In genomic region chr17:16247589-16247984, GRCh38 we compare ENCODE assay signal across 16 cellular contexts. TPM values are rescaled to one million over a fixed set of nuclear protein-coding genes. Genes with fewer than 3 reads are reported as not detected.
DNase-seq lines count a peak whose midpoint lies in the region; ATAC-seq and TF ChIP-seq lines count a peak whose summit lies in the region.
"Had no signal": no experiment of that assay in that cellular context is flagged by ENCODE, and none has a peak within 500 bp of the region (broad histone marks: within the 10 kb centered on the region; RNA-seq: fewer than 3 reads in every experiment).

No MANE protein-coding gene starts in this region.

- peak; percentile 8 for DNase-seq in activated CD8-positive, alpha-beta memory T cell treated with anti-CD3 and anti-CD28 coated beads, Interleukin-2, amount 50 U/mL, for 48 hours
- no peak for DNase-seq in activated CD8-positive, alpha-beta memory T cell treated with anti-CD3 and anti-CD28 coated beads, Interleukin-2, amount 10 ng/mL, durations not matched to agents 7 days and 5 days
- DNase-seq in hepatocyte (ENCODE audit: low spot score) (peak; percentile 11), NOMO-1 (lab: John Stamatoyannopoulos, UW; ENCODE audit: unreplicated experiment in 2 of 2) (no peak), MM.1S (no peak), mucosa of gallbladder (ENCODE audit: low spot score) (no peak)
- DNase-seq: AML-193; CD8-positive, alpha-beta memory T cell; DMS53; GF-D8; HCEC 1CT; HFFc6 had no signal

- H3K4me2 ChIP-seq in hepatocyte, result peak overlapping the region; percentile 64
- no peak overlapping the region for H3K4me2 ChIP-seq in MM.1S (ENCODE audit: low read depth, low read length)
- H3K4me2 ChIP-seq: BLaER1 had no signal

- H3K36me3 Mint-ChIP-seq in activated CD8-positive, alpha-beta memory T cell treated with anti-CD3 and anti-CD28 coated beads, Interleukin-2, amount 10 ng/mL, durations not matched to agents 7 days and 5 days, result peaks cover 16% of the 10 kb centered on the region
- peaks cover 11% of the 10 kb centered on the region for H3K36me3 Mint-ChIP-seq in nephron (ENCODE audit: low read depth)

- H2AFZ ChIP-seq in hepatocyte, result no peak overlapping the region
- H2AFZ ChIP-seq in MM.1S (ENCODE audit: low read length), result no peak overlapping the region

- H3K9me3 ChIP-seq in hepatocyte (ENCODE audit: low read depth) (no peaks in the 10 kb centered on the region), MM.1S (replicated peaks; ENCODE audit: insufficient read depth, low read length) (no peaks in the 10 kb centered on the region)
- H3K9me3 ChIP-seq: BLaER1 had no signal

- H3K9me2 ChIP-seq in hepatocyte (replicated peaks; ENCODE audit: insufficient read depth) (no peaks in the 10 kb centered on the region), MM.1S (replicated peaks; ENCODE audit: insufficient read depth, low read length) (no peaks in the 10 kb centered on the region)

- H3K79me2 ChIP-seq in hepatocyte (peaks cover 19% of the 10 kb centered on the region), MM.1S (ENCODE audit: low read length) (no peaks in the 10 kb centered on the region)

- H4K20me1 ChIP-seq in hepatocyte (ENCODE audit: insufficient read depth, poor library complexity, severe bottlenecking), result no peaks in the 10 kb centered on the region
- no peaks in the 10 kb centered on the region for H4K20me1 ChIP-seq in MM.1S (ENCODE audit: insufficient read depth, low read length)
- H4K20me1 ChIP-seq: BLaER1 had no signal

- no peak overlapping the region for H3K4me3 Mint-ChIP-seq in activated CD8-positive, alpha-beta memory T cell treated with anti-CD3 and anti-CD28 coated beads, Interleukin-2, amount 10 ng/mL, durations not matched to agents 7 days and 5 days
- H3K4me3 Mint-ChIP-seq in nephron, result no peak overlapping the region
- H3K4me3 Mint-ChIP-seq: CD8-positive, alpha-beta memory T cell; HFFc6 had no signal

- H3K27ac Mint-ChIP-seq in activated CD8-positive, alpha-beta memory T cell treated with anti-CD3 and anti-CD28 coated beads, Interleukin-2, amount 10 ng/mL, durations not matched to agents 7 days and 5 days, result no peak overlapping the region
- peak overlapping the region; percentile 28 to 95 (median 94) for H3K27ac Mint-ChIP-seq in nephron
- H3K27ac Mint-ChIP-seq: HFFc6 had no signal

- H3F3A ChIP-seq in MM.1S (ENCODE audit: insufficient read depth, low read length), result no peaks in the 10 kb centered on the region

- 75% methylated on average over 6 of the region's 6 CpGs for WGBS in hepatocyte (ENCODE audit: low lambda C conversion rate, missing lambda C conversion rate)

- H3K4me3 ChIP-seq in hepatocyte (no peak overlapping the region), MM.1S (ENCODE audit: low read length) (no peak overlapping the region)
- H3K4me3 ChIP-seq: BLaER1 had no signal

- no peaks in the 10 kb centered on the region for H3K27me3 Mint-ChIP-seq in activated CD8-positive, alpha-beta memory T cell treated with anti-CD3 and anti-CD28 coated beads, Interleukin-2, amount 10 ng/mL, durations not matched to agents 7 days and 5 days
- no peaks in the 10 kb centered on the region for H3K27me3 Mint-ChIP-seq in nephron (ENCODE audit: low read depth)
- H3K27me3 Mint-ChIP-seq: CD8-positive, alpha-beta memory T cell had no signal

- H3K27me3 ChIP-seq in hepatocyte (no peaks in the 10 kb centered on the region), MM.1S (replicated peaks; ENCODE audit: insufficient read depth, low read length) (no peaks in the 10 kb centered on the region)
- H3K27me3 ChIP-seq: BLaER1 had no signal

- CTCF ChIA-PET in activated CD8-positive, alpha-beta memory T cell treated with anti-CD3 and anti-CD28 coated beads, Interleukin-2, amount 10 ng/mL, durations not matched to agents 7 days and 5 days (lab: Charles Lee), result no interaction called here

- TF ChIP-seq CTCF in hepatocyte (IDR thresholded peaks at IDR 0.05; ENCODE audit: poor library complexity) (no peak), nephron (IDR thresholded peaks at IDR 0.05; ENCODE audit: unreplicated experiment in 3 of 3) (no peak), MM.1S (IDR thresholded peaks at IDR 0.05; ENCODE audit: low read length) (no peak)

- H3K4me1 Mint-ChIP-seq in activated CD8-positive, alpha-beta memory T cell treated with anti-CD3 and anti-CD28 coated beads, Interleukin-2, amount 10 ng/mL, durations not matched to agents 7 days and 5 days, result peaks cover 18% of the 10 kb centered on the region
- no peaks in the 10 kb centered on the region for H3K4me1 Mint-ChIP-seq in nephron

- no peak overlapping the region for H3K9ac ChIP-seq in MM.1S (ENCODE audit: low read length)
- H3K9ac ChIP-seq: BLaER1 had no signal

- H3K27ac ChIP-seq in hepatocyte (peak overlapping the region; percentile 89), MM.1S (ENCODE audit: low read length) (no peak overlapping the region)
- H3K27ac ChIP-seq: 22Rv1, BLaER1, HL-60 had no signal

- H3K9me3 Mint-ChIP-seq in activated CD8-positive, alpha-beta memory T cell treated with anti-CD3 and anti-CD28 coated beads, Interleukin-2, amount 10 ng/mL, durations not matched to agents 7 days and 5 days (ENCODE audit: low read depth), result no peaks in the 10 kb centered on the region
- no peaks in the 10 kb centered on the region for H3K9me3 Mint-ChIP-seq in nephron
- H3K9me3 Mint-ChIP-seq: CD8-positive, alpha-beta memory T cell; HFFc6 had no signal

- peaks cover 20% of the 10 kb centered on the region for H3K4me1 ChIP-seq in hepatocyte (ENCODE audit: insufficient read depth)
- no peaks in the 10 kb centered on the region for H3K4me1 ChIP-seq in MM.1S (ENCODE audit: low read length)
- H3K4me1 ChIP-seq: BLaER1 had no signal

- no peak for ATAC-seq in activated CD8-positive, alpha-beta memory T cell treated with anti-CD3 and anti-CD28 coated beads, Interleukin-2, amount 10 ng/mL, durations not matched to agents 7 days and 5 days

- H3K36me3 ChIP-seq in hepatocyte (replicated peaks; ENCODE audit: insufficient read depth, low read depth) (no peaks in the 10 kb centered on the region), MM.1S (replicated peaks; ENCODE audit: insufficient read depth, low read length) (no peaks in the 10 kb centered on the region)

RNA-seq across cellular contexts. Expression of gene PIGL, which starts 30.6 kb away (rescaled TPM):
- total RNA-seq in activated CD8-positive, alpha-beta memory T cell treated with anti-CD3 and anti-CD28 coated beads, Interleukin-2, amount 10 ng/mL, durations not matched to agents 7 days and 5 days, result 10 to 100 TPM; 27.9 to 37.6 TPM
- total RNA-seq in hepatocyte, result 31.4 and 35.9 TPM in 2 replicates
- polyA plus RNA-seq in hepatocyte, result 21.2 and 26.0 TPM in 2 replicates
- total RNA-seq in mucosa of gallbladder, result 23.5 TPM

RNA-seq across cellular contexts. Expression of gene NCOR1, which starts 32.3 kb away (rescaled TPM):
- 100 to 1,000 TPM; 166 to 175 TPM for total RNA-seq in activated CD8-positive, alpha-beta memory T cell treated with anti-CD3 and anti-CD28 coated beads, Interleukin-2, amount 10 ng/mL, durations not matched to agents 7 days and 5 days
- total RNA-seq in hepatocyte (64.6 and 73.7 TPM in 2 replicates), mucosa of gallbladder (139 TPM)
- 117 and 134 TPM in 2 replicates for polyA plus RNA-seq in hepatocyte

Comparison
In these comparisons a context has a peak if more than half of its experiments do, and no peak if none do; other contexts are left out.
1. DNase-seq: peak in activated CD8-positive, alpha-beta memory T cell treated with anti-CD3 and anti-CD28 coated beads, Interleukin-2, amount 50 U/mL, for 48 hours (single experiment) and hepatocyte (single experiment); none in activated CD8-positive, alpha-beta memory T cell treated with anti-CD3 and anti-CD28 coated beads, Interleukin-2, amount 10 ng/mL, durations not matched to agents 7 days and 5 days (single experiment), NOMO-1 (0 of 2), MM.1S (single experiment) and mucosa of gallbladder (single experiment).